ENCODE assay signal across 30 cellular contexts in the genomic region with DNA sequence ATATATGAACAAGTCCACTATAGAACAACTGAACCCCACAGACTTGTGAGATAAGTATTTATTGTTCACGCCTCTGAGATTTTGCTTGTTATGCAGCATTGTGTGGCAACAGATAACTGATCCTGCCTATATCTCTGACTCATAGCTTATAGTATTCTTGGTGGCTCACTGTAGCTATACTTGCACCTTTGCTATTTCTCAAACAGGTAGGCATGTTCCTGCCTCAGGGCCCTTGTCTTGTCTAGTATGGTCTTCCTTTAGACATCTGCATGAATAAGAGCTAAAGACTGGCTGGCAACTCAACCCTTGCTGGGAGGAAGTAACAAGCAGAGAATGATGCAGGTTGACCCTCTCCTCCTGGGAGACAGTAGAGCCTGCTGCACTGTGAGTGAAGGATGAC.
"Had no signal": no experiment of that assay in that cellular context is flagged by ENCODE, and none has a peak within 500 bp of the region (broad histone marks: within the 10 kb centered on the region; RNA-seq: fewer than 3 reads in every experiment).

No MANE protein-coding gene starts in this region.

- DNase-seq: activated CD4-positive, alpha-beta memory T cell treated with anti-CD3 and anti-CD28 coated beads for 36 hours; activated CD4-positive, alpha-beta T cell treated with anti-CD3 and anti-CD28 coated beads for 36 hours; activated CD4-positive, alpha-beta T cell treated with anti-CD3 and anti-CD28 coated beads, Interleukin-2, amount 10 ng/mL, durations not matched to agents 24 days and 14 days; activated CD4-positive, CD25-positive, alpha-beta regulatory T cell; activated CD4-positive, CD25-positive, alpha-beta regulatory T cell treated with anti-CD3 and anti-CD28 coated beads, Interleukin-2, amount 50 U/mL, for 72 hours; activated CD8-positive, alpha-beta memory T cell treated with anti-CD3 and anti-CD28 coated beads, Interleukin-2, amount 50 U/mL, for 48 hours; activated effector memory CD4-positive, alpha-beta T cell treated with Interleukin-2 at 50 U/mL for 16 hours; activated gamma-delta T cell treated with Interleukin-2 at 50 U/mL for 16 hours; activated naive CD4-positive, alpha-beta T cell treated with anti-CD3 and anti-CD28 coated beads, Interleukin-2, amount 50 U/mL, for 16 hours; activated naive CD4-positive, alpha-beta T cell treated with Interleukin-2 at 50 U/mL for 16 hours; activated T-cell treated with anti-CD3 and anti-CD28 coated beads for 4 hours; activated T-cell treated with anti-CD3 and anti-CD28 coated beads, Interleukin-2, amount 50 U/mL, for 4 hours; amniotic stem cell; anterior cingulate cortex; brain microvascular endothelial cell; caudate nucleus; cortex of kidney; dermis blood vessel endothelial cell; effector CD4-positive, alpha-beta T cell; effector memory CD8-positive, alpha-beta T cell; esophagus squamous epithelium; head of caudate nucleus; T-helper 1 cell; T-helper 17 cell; T1000 had no signal

- H3K27me3 ChIP-seq: brain microvascular endothelial cell, esophagus squamous epithelium had no signal

- FAIRE-seq: astrocyte, colon, frontal cortex had no signal

- H3K27ac ChIP-seq: brain microvascular endothelial cell, epithelial cell of prostate, esophagus squamous epithelium had no signal

- H3K36me3 ChIP-seq: brain microvascular endothelial cell had no signal

- H3K4me3 ChIP-seq: esophagus squamous epithelium had no signal

- H3K9me3 ChIP-seq: esophagus squamous epithelium had no signal

- ATAC-seq: activated CD4-positive, alpha-beta T cell treated with anti-CD3 and anti-CD28 coated beads for 36 hours; activated T-cell treated with anti-CD3 and anti-CD28 coated beads, Interleukin-2, amount 50 U/mL, for 4 hours; activated T-helper 17 cell treated with anti-CD3 and anti-CD28 coated beads, Interleukin-2, amount 50 U/mL, for 72 hours; effector memory CD8-positive, alpha-beta T cell; T-helper 17 cell had no signal

- H3K4me1 ChIP-seq: esophagus squamous epithelium had no signal
